ENCODE assay signal across 8 cellular contexts in the genomic region with DNA sequence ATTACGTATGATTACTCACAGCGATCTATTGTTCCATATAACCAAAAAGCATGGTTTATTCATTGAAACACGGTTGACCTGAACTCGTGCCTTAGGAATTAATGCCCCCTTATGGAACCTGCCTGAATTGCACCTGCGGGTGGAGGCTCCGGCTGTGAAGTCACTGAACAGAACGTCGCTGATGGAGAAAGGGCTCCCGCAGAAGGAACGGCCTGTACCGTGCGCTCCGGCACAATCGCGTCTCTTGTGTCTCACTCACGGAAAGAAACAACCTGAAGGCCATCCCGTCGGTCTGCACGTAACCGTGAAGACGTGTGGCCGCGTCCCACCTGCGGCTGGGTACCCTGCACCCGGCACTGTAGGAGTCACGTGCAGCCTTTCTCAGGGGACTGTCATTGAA.
DNase-seq lines count a peak whose midpoint lies in the region; ATAC-seq and TF ChIP-seq lines count a peak whose summit lies in the region.

No MANE protein-coding gene starts in this region.

- POLR2A ChIA-PET in SK-N-SH (lab: Yijun Ruan, JAX): no interaction called here

- H3K9me3 Mint-ChIP-seq in IgD-negative memory B cell: no peaks in the 10 kb centered on the region
- no peaks in the 10 kb centered on the region for H3K9me3 Mint-ChIP-seq in activated naive CD8-positive, alpha-beta T cell treated with anti-CD3 and anti-CD28 coated beads for 36 hours

- peak; percentile 81 for TF ChIP-seq RAD21 in SK-N-SH (IDR thresholded peaks at IDR 0.05; ENCODE audit: low read length)

- H3K36me3 ChIP-seq in SK-N-SH (replicated peaks in 1 of 2; ENCODE audit: control insufficient read depth in 1 of 2, insufficient read depth in 2 of 2, low read length in 1 of 2): no peaks in the 10 kb centered on the region

- peaks cover 6% of the 10 kb centered on the region for H3K36me3 Mint-ChIP-seq in IgD-negative memory B cell
- peaks cover 21% of the 10 kb centered on the region for H3K36me3 Mint-ChIP-seq in activated naive CD8-positive, alpha-beta T cell treated with anti-CD3 and anti-CD28 coated beads for 36 hours

- H3K4me1 ChIP-seq in SK-N-SH (ENCODE audit: control insufficient read depth in 1 of 2, insufficient read depth in 2 of 2, low read depth in 1 of 2, low read length in 1 of 2): no peaks in the 10 kb centered on the region

- H3K9ac ChIP-seq in SK-N-SH: no peak overlapping the region

- H3K4me2 ChIP-seq in SK-N-SH: no peak overlapping the region

- peak overlapping the region in 1 of 4 donors; percentile 4 for H3K4me3 Mint-ChIP-seq in IgD-negative memory B cell
- no peak overlapping the region for H3K4me3 Mint-ChIP-seq in activated naive CD8-positive, alpha-beta T cell treated with anti-CD3 and anti-CD28 coated beads for 36 hours

- H2AFZ ChIP-seq in SK-N-SH (ENCODE audit: low read depth): no peak overlapping the region

- WGBS in SK-N-SH (ENCODE audit: low lambda C conversion rate): 8% methylated on average over 26 of the region's 26 CpGs

- peaks cover 9 to 13% (median 11%) of the 10 kb centered on the region in 3 donors for H3K4me1 Mint-ChIP-seq in IgD-negative memory B cell
- peaks cover 19% of the 10 kb centered on the region for H3K4me1 Mint-ChIP-seq in activated naive CD8-positive, alpha-beta T cell treated with anti-CD3 and anti-CD28 coated beads for 36 hours

- ATAC-seq in HG03025 (IDR thresholded peaks at IDR 0.05; ENCODE audit: low FRiP score, unreplicated experiment) (no peak), HG02759 (IDR thresholded peaks at IDR 0.05; ENCODE audit: unreplicated experiment) (no peak)

- TF ChIP-seq EP300 in SK-N-SH (IDR thresholded peaks at IDR 0.05; ENCODE audit: borderline replicate concordance in 1 of 2, low read depth in 1 of 2, low read length in 1 of 2): no peak

- peak overlapping the region; percentile 23 to 57 (median 38) for H3K27ac Mint-ChIP-seq in IgD-negative memory B cell
- H3K27ac Mint-ChIP-seq in activated naive CD8-positive, alpha-beta T cell treated with anti-CD3 and anti-CD28 coated beads for 36 hours: no peak overlapping the region

- no peaks in the 10 kb centered on the region for H3F3A ChIP-seq in SK-N-SH (replicated peaks; ENCODE audit: insufficient read depth)

- CTCF ChIA-PET in SK-N-SH (lab: Yijun Ruan, JAX): interaction anchor here (0.9 to 2.4 kb wide), 8 partner anchors 9 to 168 kb away, joined by 3 to 21 read pairs (median 4); no protein-coding TSS in a partner anchor

- no peaks in the 10 kb centered on the region for H3K9me3 ChIP-seq in SK-N-SH

- H3K4me3 ChIP-seq in SK-N-SH (ENCODE audit: low read depth in 2 of 2, low read length in 1 of 2): no peak overlapping the region

- intact Hi-C loops in cardiac septum (cut with DNase I): loop anchor here (2.0 to 5.0 kb wide), 3 partner anchors 113 to 148 kb away; a partner anchor contains a TSS

- TF ChIP-seq CTCF in SK-N-SH (IDR thresholded peaks at IDR 0.05): peak; percentile 82

- H3K27me3 Mint-ChIP-seq in IgD-negative memory B cell: no peaks in the 10 kb centered on the region
- no peaks in the 10 kb centered on the region for H3K27me3 Mint-ChIP-seq in activated naive CD8-positive, alpha-beta T cell treated with anti-CD3 and anti-CD28 coated beads for 36 hours

- H4K20me1 ChIP-seq in SK-N-SH (ENCODE audit: insufficient read depth): peaks cover 7% of the 10 kb centered on the region; the same call in 1 of the 2 replicates

- peak; percentile 38 for DNase-seq in GM04504 (ENCODE audit: low read depth)
- DNase-seq in SK-N-SH: peak; percentile 84
- peak; percentile 73 for DNase-seq in activated naive CD8-positive, alpha-beta T cell treated with anti-CD3 and anti-CD28 coated beads for 36 hours
- DNase-seq in cardiac septum (ENCODE audit: low spot score): peak; percentile 75
- peak; percentile 78 for DNase-seq in retina

- H3K27ac ChIP-seq in SK-N-SH (ENCODE audit: low read depth in 2 of 2, low read length in 1 of 2): no peak overlapping the region

- no peaks in the 10 kb centered on the region for H3K79me2 ChIP-seq in SK-N-SH (ENCODE audit: insufficient read depth)

- H3K9me2 ChIP-seq in SK-N-SH: no peaks in the 10 kb centered on the region

- peaks cover 89% of the 10 kb centered on the region for H3K27me3 ChIP-seq in SK-N-SH (ENCODE audit: insufficient read depth)

TF ChIP-seq in SK-N-SH, 30 proteins besides CTCF, POLR2A, EP300 and RAD21:
- peak; percentile 78 for TF ChIP-seq SMC3 (IDR thresholded peaks at IDR 0.05; ENCODE audit: low read depth, low read length)
- TF ChIP-seq, protein P1, sequence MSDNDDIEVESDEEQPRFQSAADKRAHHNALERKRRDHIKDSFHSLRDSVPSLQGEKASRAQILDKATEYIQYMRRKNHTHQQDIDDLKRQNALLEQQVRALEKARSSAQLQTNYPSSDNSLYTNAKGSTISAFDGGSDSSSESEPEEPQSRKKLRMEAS (IDR thresholded peaks at IDR 0.05; ENCODE audit: low read depth): 0 out of 2 replicates have a peak, but pooled peaks have one; percentile 28
- TF ChIP-seq, protein P2, sequence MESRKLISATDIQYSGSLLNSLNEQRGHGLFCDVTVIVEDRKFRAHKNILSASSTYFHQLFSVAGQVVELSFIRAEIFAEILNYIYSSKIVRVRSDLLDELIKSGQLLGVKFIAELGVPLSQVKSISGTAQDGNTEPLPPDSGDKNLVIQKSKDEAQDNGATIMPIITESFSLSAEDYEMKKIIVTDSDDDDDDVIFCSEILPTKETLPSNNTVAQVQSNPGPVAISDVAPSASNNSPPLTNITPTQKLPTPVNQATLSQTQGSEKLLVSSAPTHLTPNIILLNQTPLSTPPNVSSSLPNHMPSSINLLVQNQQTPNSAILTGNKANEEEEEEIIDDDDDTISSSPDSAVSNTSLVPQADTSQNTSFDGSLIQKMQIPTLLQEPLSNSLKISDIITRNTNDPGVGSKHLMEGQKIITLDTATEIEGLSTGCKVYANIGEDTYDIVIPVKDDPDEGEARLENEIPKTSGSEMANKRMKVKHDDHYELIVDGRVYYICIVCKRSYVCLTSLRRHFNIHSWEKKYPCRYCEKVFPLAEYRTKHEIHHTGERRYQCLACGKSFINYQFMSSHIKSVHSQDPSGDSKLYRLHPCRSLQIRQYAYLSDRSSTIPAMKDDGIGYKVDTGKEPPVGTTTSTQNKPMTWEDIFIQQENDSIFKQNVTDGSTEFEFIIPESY (IDR thresholded peaks at IDR 0.05; ENCODE audit: borderline replicate concordance, low read depth): no peak
